ENCODE assay signal across 20 cellular contexts in genomic region chr14:93023802-93024434, GRCh38.
DNase-seq lines count a peak whose midpoint lies in the region; ATAC-seq, FAIRE-seq and TF ChIP-seq lines count a peak whose summit lies in the region.
"Had no signal": no experiment of that assay in that cellular context is flagged by ENCODE, and none has a peak within 500 bp of the region (broad histone marks: within the 10 kb centered on the region; RNA-seq: fewer than 3 reads in every experiment).

No MANE protein-coding gene starts in this region.

- ATAC-seq in GM23338: peak; percentile 12
- ATAC-seq: activated T-cell treated with anti-CD3 and anti-CD28 coated beads, Interleukin-2, amount 50 U/mL, for 72 hours; T-cell had no signal

- DNase-seq in GM23338 (ENCODE audit: low spot score) (no peak), D341Med (ENCODE audit: low spot score) (no peak), D721Med (ENCODE audit: insufficient read length, low spot score) (no peak), GOT3 (lab: John Stamatoyannopoulos, UW) (no peak)
- DNase-seq: activated T-cell treated with anti-CD3 and anti-CD28 coated beads, Interleukin-2, amount 50 U/mL, for 72 hours; CD4-positive, alpha-beta T cell; cerebellar nuclear complex; GM23248; kidney glomerular epithelial cell; NK-92 treated with Interleukin-12 subunit alpha and Interleukin-12 subunit beta, amount 100 ng/mL, for 24 hours had no signal

- H3K4me1 ChIP-seq in BLaER1: peaks cover 72% of the 10 kb centered on the region
- H3K4me1 ChIP-seq in GM23338 (ENCODE audit: insufficient read depth): peaks cover 18% of the 10 kb centered on the region

- no peak overlapping the region for H3K4me3 ChIP-seq in BLaER1
- no peak overlapping the region for H3K4me3 ChIP-seq in GM23338
- no peak overlapping the region for H3K4me3 ChIP-seq in neural cell (ENCODE audit: low read length)
- H3K4me3 ChIP-seq: GM23248, lung, smooth muscle cell, thoracic aorta had no signal

- H3K79me2 ChIP-seq in GM23338 (replicated peaks; ENCODE audit: insufficient read depth) (peaks cover 79% of the 10 kb centered on the region), neural cell (replicated peaks; ENCODE audit: insufficient read depth, low read length) (no peaks in the 10 kb centered on the region)

- H3K9me3 ChIP-seq in BLaER1 (no peaks in the 10 kb centered on the region), neural cell (ENCODE audit: low read length) (no peaks in the 10 kb centered on the region)
- H3K9me3 ChIP-seq: neutrophil, thoracic aorta had no signal

- H3K9me3 Mint-ChIP-seq in GM23338: no peaks in the 10 kb centered on the region
- H3K9me3 Mint-ChIP-seq in brain: no peaks in the 10 kb centered on the region
- H3K9me3 Mint-ChIP-seq: activated T-cell treated with anti-CD3 and anti-CD28 coated beads, Interleukin-2, amount 50 U/mL, for 72 hours; CD4-positive, alpha-beta T cell; T-cell had no signal

- TF ChIP-seq CTCF in GM23338 (conservative IDR thresholded peaks at IDR 0.05; ENCODE audit: low read depth in 2 of 2) (no peak), brain (conservative IDR thresholded peaks at IDR 0.05) (no peak), neural cell (IDR thresholded peaks at IDR 0.05; ENCODE audit: poor library complexity, severe bottlenecking) (no peak), D721Med (IDR thresholded peaks at IDR 0.05; ENCODE audit: insufficient read depth, missing control alignments) (no peak)

- peaks cover 9% of the 10 kb centered on the region for H3K36me3 Mint-ChIP-seq in GM23338 (ENCODE audit: low read depth)
- H3K36me3 Mint-ChIP-seq in brain: no peaks in the 10 kb centered on the region

- H3K36me3 ChIP-seq in BLaER1 (no peaks in the 10 kb centered on the region; the same call in 1 of the 2 replicates), GM23338 (ENCODE audit: insufficient read depth) (no peaks in the 10 kb centered on the region), neural cell (ENCODE audit: insufficient read depth, low read length) (no peaks in the 10 kb centered on the region)
- H3K36me3 ChIP-seq: thoracic aorta had no signal

- H3K27me3 Mint-ChIP-seq in GM23338 (ENCODE audit: insufficient read depth, low read depth, poor library complexity) (peaks cover 17% of the 10 kb centered on the region), brain (no peaks in the 10 kb centered on the region)
- H3K27me3 Mint-ChIP-seq: activated naive CD8-positive, alpha-beta T cell; CD4-positive, alpha-beta T cell; T-cell had no signal

- H3K4me3 Mint-ChIP-seq in GM23338 (no peak overlapping the region; the same call in 2 of the 3 replicates), brain (no peak overlapping the region)
- H3K4me3 Mint-ChIP-seq: activated T-cell treated with anti-CD3 and anti-CD28 coated beads, Interleukin-2, amount 50 U/mL, for 72 hours; CD4-positive, alpha-beta T cell had no signal

- H3F3A ChIP-seq in GM23338 (replicated peaks; ENCODE audit: low read depth): no peaks in the 10 kb centered on the region
- no peaks in the 10 kb centered on the region for H3F3A ChIP-seq in neural cell (ENCODE audit: insufficient read depth, low read length, poor library complexity, severe bottlenecking)

- H3K27ac ChIP-seq in BLaER1 (peak overlapping the region; percentile 35; the same call in 1 of the 2 replicates), GM23338 (ENCODE audit: low read depth) (no peak overlapping the region), neural cell (ENCODE audit: low read length) (peak overlapping the region; percentile 20)
- H3K27ac ChIP-seq: epithelial cell of prostate, GM23248, neutrophil, thoracic aorta had no signal

- no peak for FAIRE-seq in D721Med (lab: Jason Lieb, UNC)

- no peak overlapping the region for H3K4me2 ChIP-seq in BLaER1
- H3K4me2 ChIP-seq in GM23338: no peak overlapping the region
- H3K4me2 ChIP-seq in neural cell (ENCODE audit: low read length): no peak overlapping the region
- H3K4me2 ChIP-seq: smooth muscle cell had no signal

- TF ChIP-seq EP300 in neural cell (conservative IDR thresholded peaks at IDR 0.05; ENCODE audit: poor library complexity, severe bottlenecking): no peak

- peaks cover 66% of the 10 kb centered on the region for H3K4me1 Mint-ChIP-seq in GM23338
- H3K4me1 Mint-ChIP-seq in brain: peaks cover 63% of the 10 kb centered on the region

- H3K27ac Mint-ChIP-seq in GM23338: peak overlapping the region; percentile 76
- peak overlapping the region in 3 of 5 experiments; percentile 60 to 89 (median 80) for H3K27ac Mint-ChIP-seq in brain
- H3K27ac Mint-ChIP-seq: activated naive CD8-positive, alpha-beta T cell; activated T-cell treated with anti-CD3 and anti-CD28 coated beads, Interleukin-2, amount 50 U/mL, for 72 hours; CD4-positive, alpha-beta T cell had no signal

- H3K27me3 ChIP-seq in BLaER1 (no peaks in the 10 kb centered on the region), GM23338 (ENCODE audit: insufficient read depth) (no peaks in the 10 kb centered on the region), neural cell (ENCODE audit: insufficient read depth, low read depth, low read length) (no peaks in the 10 kb centered on the region)
- H3K27me3 ChIP-seq: neutrophil had no signal

- H3K9ac ChIP-seq in BLaER1: no peak overlapping the region
- H3K9ac ChIP-seq in neural cell (ENCODE audit: low read length): peak overlapping the region; percentile 31
- H3K9ac ChIP-seq: GM23248 had no signal

- H3K9me2 ChIP-seq in GM23338 (ENCODE audit: insufficient read depth) (no peaks in the 10 kb centered on the region), neural cell (ENCODE audit: insufficient read depth, low read length) (no peaks in the 10 kb centered on the region)

- no peak for TF ChIP-seq RAD21 in neural cell (conservative IDR thresholded peaks at IDR 0.05)

- no peak overlapping the region for H2AFZ ChIP-seq in GM23338
- no peak overlapping the region for H2AFZ ChIP-seq in neural cell (ENCODE audit: low read depth, low read length)
- H2AFZ ChIP-seq: GM23248 had no signal

- H4K20me1 ChIP-seq in BLaER1 (peaks cover 19% of the 10 kb centered on the region), GM23338 (replicated peaks; ENCODE audit: insufficient read depth) (peaks cover 18% of the 10 kb centered on the region; the same call in 1 of the 2 replicates), neural cell (ENCODE audit: insufficient read depth) (no peaks in the 10 kb centered on the region)

TF ChIP-seq in GM23338, 12 proteins besides CTCF, POLR2A, EP300 and RAD21 (continues in another document):
- no peak for TF ChIP-seq EZH2 (IDR thresholded peaks at IDR 0.05; ENCODE audit: low read depth, unreplicated experiment)
- TF ChIP-seq CREB1 (CRISPR knock-in tag; IDR thresholded peaks at IDR 0.05; ENCODE audit: low read depth): no peak
- TF ChIP-seq ZNF114 (CRISPR knock-in tag; IDR thresholded peaks at IDR 0.05): no peak
- no peak for TF ChIP-seq REST (IDR thresholded peaks at IDR 0.05; ENCODE audit: unreplicated experiment)

TF ChIP-seq in neural cell, 6 proteins besides CTCF, POLR2A, EP300 and RAD21:
- no peak for TF ChIP-seq SMC3 (conservative IDR thresholded peaks at IDR 0.05; ENCODE audit: poor library complexity)
- no peak for TF ChIP-seq TAF1 (IDR thresholded peaks at IDR 0.05; ENCODE audit: low read depth)
- no peak for TF ChIP-seq POLR2AphosphoS5 (IDR thresholded peaks at IDR 0.05)
- no peak for TF ChIP-seq MXI1 (conservative IDR thresholded peaks at IDR 0.05; ENCODE audit: poor library complexity, severe bottlenecking)
- no peak for TF ChIP-seq REST (IDR thresholded peaks at IDR 0.05; ENCODE audit: borderline replicate concordance)
- TF ChIP-seq EZH2 (IDR thresholded peaks at IDR 0.05; ENCODE audit: borderline replicate concordance, insufficient read depth, low read length, poor library complexity, severe bottlenecking): no peak
